ENCODE assay signal across 18 cellular contexts in genomic region chr15:35705030-35705884, GRCh38.
DNase-seq lines count a peak whose midpoint lies in the region; ATAC-seq and TF ChIP-seq lines count a peak whose summit lies in the region.
"Had no signal": no experiment of that assay in that cellular context is flagged by ENCODE, and none has a peak within 500 bp of the region (broad histone marks: within the 10 kb centered on the region; RNA-seq: fewer than 3 reads in every experiment).

No MANE protein-coding gene starts in this region.

- no peak overlapping the region for H3K27ac Mint-ChIP-seq in MCF 10A (ENCODE audit: low read depth, unreplicated experiment)
- peak overlapping the region; percentile 55 for H3K27ac Mint-ChIP-seq in type B pancreatic cell
- H3K27ac Mint-ChIP-seq: activated CD4-positive, alpha-beta T cell treated with anti-CD3 and anti-CD28 coated beads, Interleukin-2, amount 10 ng/mL, durations not matched to agents 7 days and 5 days; activated naive CD8-positive, alpha-beta T cell treated with anti-CD3 and anti-CD28 coated beads, Interleukin-2, amount 50 U/mL, for 24 hours had no signal

- H3K9me3 Mint-ChIP-seq in MCF 10A (ENCODE audit: unreplicated experiment) (no peaks in the 10 kb centered on the region), type B pancreatic cell (peaks cover 4% of the 10 kb centered on the region)
- H3K9me3 Mint-ChIP-seq: activated CD4-positive, alpha-beta T cell treated with anti-CD3 and anti-CD28 coated beads, Interleukin-2, amount 10 ng/mL, durations not matched to agents 7 days and 5 days; activated naive CD8-positive, alpha-beta T cell treated with anti-CD3 and anti-CD28 coated beads, Interleukin-2, amount 50 U/mL, for 24 hours had no signal

- H3K4me1 ChIP-seq in breast epithelium (no peaks in the 10 kb centered on the region), gastroesophageal sphincter (peaks cover 3 to 28% (median 5%) of the 10 kb centered on the region in 3 donors)

- H3K9me3 ChIP-seq in breast epithelium, result no peaks in the 10 kb centered on the region
- no peaks in the 10 kb centered on the region for H3K9me3 ChIP-seq in gastroesophageal sphincter

- H3K36me3 Mint-ChIP-seq in MCF 10A (ENCODE audit: insufficient read depth, unreplicated experiment) (no peaks in the 10 kb centered on the region), type B pancreatic cell (peaks cover 3% of the 10 kb centered on the region)

- ATAC-seq in gastroesophageal sphincter, result no peak
- ATAC-seq: activated naive CD8-positive, alpha-beta T cell treated with anti-CD3 and anti-CD28 coated beads, Interleukin-2, amount 50 U/mL, for 24 hours had no signal

- H3K4me3 ChIP-seq in breast epithelium (no peak overlapping the region), gastroesophageal sphincter (no peak overlapping the region)

- TF ChIP-seq CTCF in breast epithelium (IDR thresholded peaks at IDR 0.05) (no peak), MCF 10A (IDR thresholded peaks at IDR 0.05; ENCODE audit: unreplicated experiment) (no peak), gastroesophageal sphincter (IDR thresholded peaks at IDR 0.05) (no peak), type B pancreatic cell (conservative IDR thresholded peaks at IDR 0.05) (no peak)

- no peaks in the 10 kb centered on the region for H3K27me3 Mint-ChIP-seq in MCF 10A (ENCODE audit: insufficient read depth, unreplicated experiment)
- H3K27me3 Mint-ChIP-seq in type B pancreatic cell, result no peaks in the 10 kb centered on the region
- H3K27me3 Mint-ChIP-seq: activated CD4-positive, alpha-beta T cell treated with anti-CD3 and anti-CD28 coated beads, Interleukin-2, amount 10 ng/mL, durations not matched to agents 7 days and 5 days; activated naive CD8-positive, alpha-beta T cell treated with anti-CD3 and anti-CD28 coated beads, Interleukin-2, amount 50 U/mL, for 24 hours had no signal

- WGBS in gastroesophageal sphincter (ENCODE audit: low coverage in 1 of 2), 2 donors, result 0 to 55% methylated on average over 1 to 2 of the region's 2 CpGs

- TF ChIP-seq POLR2A in breast epithelium (IDR thresholded peaks at IDR 0.05) (no peak), gastroesophageal sphincter (IDR thresholded peaks at IDR 0.05) (no peak)

- POLR2A ChIA-PET in MCF 10A (lab: Yijun Ruan, JAX), result no interaction called here

- H3K36me3 ChIP-seq in breast epithelium, result no peaks in the 10 kb centered on the region
- H3K36me3 ChIP-seq in gastroesophageal sphincter, result no peaks in the 10 kb centered on the region

- intact Hi-C loops in breast epithelium (cut with DNase I; ENCODE audit: low total_unique reads) (no loop called here), MCF 10A (cut with micrococcal nuclease) (no loop called here)

- no peak for TF ChIP-seq EP300 in gastroesophageal sphincter (IDR thresholded peaks at IDR 0.05)

- no peaks in the 10 kb centered on the region for H3K27me3 ChIP-seq in breast epithelium
- H3K27me3 ChIP-seq in gastroesophageal sphincter, result no peaks in the 10 kb centered on the region

- DNase-seq in breast epithelium (ENCODE audit: low spot score in 2 of 2) (no peak), MCF 10A (ENCODE audit: unreplicated experiment) (no peak), myocyte (ENCODE audit: low read depth) (peak; percentile 59), type B pancreatic cell (ENCODE audit: extremely low spot score, unreplicated experiment) (no peak), islet precursor cell (no peak), NCI-H2029 (lab: John Stamatoyannopoulos, UW) (no peak)
- no peak for DNase-seq in activated naive CD4-positive, alpha-beta T cell treated with anti-CD3 and anti-CD28 coated beads, Interleukin-2, amount 50 U/mL, for 16 hours
- DNase-seq: activated CD4-positive, alpha-beta T cell treated with anti-CD3 and anti-CD28 coated beads, Interleukin-2, amount 10 ng/mL, durations not matched to agents 7 days and 5 days; activated naive CD8-positive, alpha-beta T cell treated with anti-CD3 and anti-CD28 coated beads, Interleukin-2, amount 50 U/mL, for 24 hours; activated T-cell treated with anti-CD3 and anti-CD28 coated beads, Interleukin-2, amount 50 U/mL, for 1 hour; DND-41; MM.1S; NCI-H2107; NCI-H748 treated with DMSO at 0.1 percent for 48 hours; stimulated activated CD8-positive, alpha-beta memory T cell treated with anti-CD3 and anti-CD28 coated beads, Interleukin-4, amount 100 ng/mL, for 48 hours had no signal

- CTCF ChIA-PET in MCF 10A (lab: Yijun Ruan, JAX), result interaction anchor here (1.2 kb wide), 1 partner anchor 46 kb away, joined by 4 read pairs; no protein-coding TSS in a partner anchor

- peak overlapping the region; percentile 23 to 33 for H3K27ac ChIP-seq in breast epithelium
- H3K27ac ChIP-seq in gastroesophageal sphincter, result peak overlapping the region; percentile 40 to 68 (median 54)
- H3K27ac ChIP-seq: 22Rv1, C4-2B had no signal

- H3K4me1 Mint-ChIP-seq in MCF 10A (ENCODE audit: insufficient read depth, unreplicated experiment) (peaks cover under 1% of the 10 kb centered on the region), type B pancreatic cell (ENCODE audit: unreplicated experiment) (peaks cover 28% of the 10 kb centered on the region)
- H3K4me1 Mint-ChIP-seq: activated CD4-positive, alpha-beta T cell treated with anti-CD3 and anti-CD28 coated beads, Interleukin-2, amount 10 ng/mL, durations not matched to agents 7 days and 5 days; activated naive CD8-positive, alpha-beta T cell treated with anti-CD3 and anti-CD28 coated beads, Interleukin-2, amount 50 U/mL, for 24 hours had no signal

- no peak overlapping the region for H3K4me3 Mint-ChIP-seq in MCF 10A (ENCODE audit: unreplicated experiment)
- peak overlapping the region; percentile 28 for H3K4me3 Mint-ChIP-seq in type B pancreatic cell
- H3K4me3 Mint-ChIP-seq: activated CD4-positive, alpha-beta T cell treated with anti-CD3 and anti-CD28 coated beads, Interleukin-2, amount 10 ng/mL, durations not matched to agents 7 days and 5 days; activated naive CD8-positive, alpha-beta T cell treated with anti-CD3 and anti-CD28 coated beads, Interleukin-2, amount 50 U/mL, for 24 hours had no signal

- BruUV-seq in MCF 10A (replicated peaks; lab: Mats Ljungman, UMichigan), result no TSS peak
